In the genomic region with DNA sequence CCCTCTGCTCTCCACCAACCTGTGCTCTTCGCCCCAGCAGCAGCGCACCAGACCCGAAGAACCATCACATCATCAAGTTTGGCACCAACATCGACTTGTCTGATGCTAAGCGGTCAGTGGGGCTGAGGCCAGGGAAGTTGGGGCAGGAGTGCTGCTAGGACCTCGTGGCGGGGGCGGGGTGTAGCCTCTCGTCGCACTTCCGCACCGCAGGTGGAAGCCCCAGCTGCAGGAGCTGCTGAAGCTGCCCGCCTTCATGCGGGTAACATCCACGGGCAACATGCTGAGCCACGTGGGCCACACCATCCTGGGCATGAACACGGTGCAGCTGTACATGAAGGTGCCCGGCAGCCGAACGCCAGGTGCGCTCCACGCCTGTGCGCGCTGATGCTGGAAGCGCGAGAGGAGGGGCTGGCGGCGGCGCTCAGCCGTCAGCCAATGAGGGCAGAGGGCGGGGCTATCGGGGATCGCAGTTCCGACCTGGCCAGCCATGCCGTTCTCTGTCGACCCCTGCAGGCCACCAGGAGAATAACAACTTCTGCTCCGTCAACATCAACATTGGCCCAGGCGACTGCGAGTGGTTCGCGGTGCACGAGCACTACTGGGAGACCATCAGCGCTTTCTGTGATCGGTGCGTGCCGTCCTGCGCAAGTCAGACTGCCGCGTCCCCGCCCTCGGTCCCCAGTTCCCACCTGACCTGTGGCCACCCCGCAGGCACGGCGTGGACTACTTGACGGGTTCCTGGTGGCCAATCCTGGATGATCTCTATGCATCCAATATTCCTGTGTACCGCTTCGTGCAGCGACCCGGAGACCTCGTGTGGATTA, we compare ENCODE assay signal across 8 cellular contexts. TPM values are rescaled to one million over a fixed set of nuclear protein-coding genes. Genes with fewer than 3 reads are reported as not detected.
DNase-seq lines count a peak whose midpoint lies in the region; ATAC-seq and TF ChIP-seq lines count a peak whose summit lies in the region.

No MANE protein-coding gene starts in this region.

- no peaks in the 10 kb centered on the region for H3K27me3 Mint-ChIP-seq in activated T-helper 1 cell treated with anti-CD3 and anti-CD28 coated beads, Interleukin-12 subunit alpha, Interleukin-12 subunit beta, Interleukin-2, Interleukin-4 antibody, amounts not matched to agents 30 ng/mL and 10 ng/mL and 1 ng/mL, durations not matched to agents 14 hours and 24 hours and 36 hours (ENCODE audit: insufficient read depth)
- no peaks in the 10 kb centered on the region for H3K27me3 Mint-ChIP-seq in naive thymus-derived CD8-positive, alpha-beta T cell

- H3K4me1 Mint-ChIP-seq in activated T-helper 1 cell treated with anti-CD3 and anti-CD28 coated beads, Interleukin-12 subunit alpha, Interleukin-12 subunit beta, Interleukin-2, Interleukin-4 antibody, amounts not matched to agents 30 ng/mL and 10 ng/mL and 1 ng/mL, durations not matched to agents 14 hours and 24 hours and 36 hours (ENCODE audit: low read depth) = peaks cover 16% of the 10 kb centered on the region
- H3K4me1 Mint-ChIP-seq in naive thymus-derived CD8-positive, alpha-beta T cell = peaks cover 16 to 25% (median 21%) of the 10 kb centered on the region in 4 donors

- peak overlapping the region; percentile 68 for H3K4me3 ChIP-seq in HUES48 (ENCODE audit: low read depth, low read length)

- H3K9ac ChIP-seq in HUES48 (ENCODE audit: low read depth, low read length) = no peak overlapping the region

- peaks cover 53% of the 10 kb centered on the region for H3K27me3 ChIP-seq in HUES48 (ENCODE audit: control insufficient read depth, insufficient read depth, low read length)

- H3K36me3 ChIP-seq in HUES48 (ENCODE audit: control insufficient read depth, insufficient read depth, low read length) = peaks cover 10% of the 10 kb centered on the region

- no peak overlapping the region for H3K27ac ChIP-seq in HUES48 (ENCODE audit: low read depth, low read length)

- H3K4me1 ChIP-seq in HUES48 (ENCODE audit: control insufficient read depth, insufficient read depth, low read length) = peaks cover 27% of the 10 kb centered on the region; the same call in 1 of the 2 replicates

- no peaks in the 10 kb centered on the region for H3K9me3 ChIP-seq in HUES48 (ENCODE audit: control insufficient read depth, insufficient read depth, low read length)

- ATAC-seq in GM21390 (IDR thresholded peaks at IDR 0.05; ENCODE audit: unreplicated experiment) = peak; percentile 59
- ATAC-seq in naive thymus-derived CD8-positive, alpha-beta T cell = peak; percentile 83 to 88

- H3K9me3 Mint-ChIP-seq in activated T-helper 1 cell treated with anti-CD3 and anti-CD28 coated beads, Interleukin-12 subunit alpha, Interleukin-12 subunit beta, Interleukin-2, Interleukin-4 antibody, amounts not matched to agents 30 ng/mL and 10 ng/mL and 1 ng/mL, durations not matched to agents 14 hours and 24 hours and 36 hours = no peaks in the 10 kb centered on the region
- no peaks in the 10 kb centered on the region for H3K9me3 Mint-ChIP-seq in naive thymus-derived CD8-positive, alpha-beta T cell

- intact Hi-C loops in activated T-helper 1 cell treated with anti-CD3 and anti-CD28 coated beads, Interleukin-12 subunit alpha, Interleukin-12 subunit beta, Interleukin-2, Interleukin-4 antibody, amounts not matched to agents 30 ng/mL and 10 ng/mL and 1 ng/mL, durations not matched to agents 14 hours and 24 hours and 36 hours (cut with micrococcal nuclease) = loop anchor here (1.0 to 10.0 kb wide), 5 partner anchors 8 to 837 kb away; a partner anchor contains a TSS

- POLR2A ChIA-PET in naive thymus-derived CD8-positive, alpha-beta T cell (lab: Charles Lee) = interaction anchor here (0.5 to 5.8 kb wide), 9 partner anchors 10 to 397 kb away, joined by 3 to 96 read pairs (median 5); a partner anchor contains a TSS

- peak overlapping the region; percentile 65 for H3K4me3 Mint-ChIP-seq in activated T-helper 1 cell treated with anti-CD3 and anti-CD28 coated beads, Interleukin-12 subunit alpha, Interleukin-12 subunit beta, Interleukin-2, Interleukin-4 antibody, amounts not matched to agents 30 ng/mL and 10 ng/mL and 1 ng/mL, durations not matched to agents 14 hours and 24 hours and 36 hours
- peak overlapping the region; percentile 47 to 84 (median 70) for H3K4me3 Mint-ChIP-seq in naive thymus-derived CD8-positive, alpha-beta T cell

- DNase-seq in DMS153 treated with DMSO at 0.1 percent for 48 hours (lab: John Stamatoyannopoulos, UW; ENCODE audit: unreplicated experiment) = peak; percentile 27
- peak; percentile 91 for DNase-seq in activated T-helper 1 cell treated with anti-CD3 and anti-CD28 coated beads, Interleukin-12 subunit alpha, Interleukin-12 subunit beta, Interleukin-2, Interleukin-4 antibody, amounts not matched to agents 30 ng/mL and 10 ng/mL and 1 ng/mL, durations not matched to agents 14 hours and 24 hours and 36 hours (ENCODE audit: low spot score)
- DNase-seq in fibroblast of gingiva (ENCODE audit: low read depth) = peak; percentile 75
- peak; percentile 92 to 98 (median 94) for DNase-seq in naive thymus-derived CD8-positive, alpha-beta T cell
- DNase-seq in stimulated activated naive CD4-positive, alpha-beta T cell (lab: John Stamatoyannopoulos, UW) = peak; percentile 88 to 94 (median 93)

- peaks cover 47% of the 10 kb centered on the region for H3K36me3 Mint-ChIP-seq in activated T-helper 1 cell treated with anti-CD3 and anti-CD28 coated beads, Interleukin-12 subunit alpha, Interleukin-12 subunit beta, Interleukin-2, Interleukin-4 antibody, amounts not matched to agents 30 ng/mL and 10 ng/mL and 1 ng/mL, durations not matched to agents 14 hours and 24 hours and 36 hours (ENCODE audit: low read depth)
- H3K36me3 Mint-ChIP-seq in naive thymus-derived CD8-positive, alpha-beta T cell = peaks cover 0 to 33% (median 1%) of the 10 kb centered on the region in 3 donors

- peak overlapping the region; percentile 34 for H3K27ac Mint-ChIP-seq in activated T-helper 1 cell treated with anti-CD3 and anti-CD28 coated beads, Interleukin-12 subunit alpha, Interleukin-12 subunit beta, Interleukin-2, Interleukin-4 antibody, amounts not matched to agents 30 ng/mL and 10 ng/mL and 1 ng/mL, durations not matched to agents 14 hours and 24 hours and 36 hours
- H3K27ac Mint-ChIP-seq in naive thymus-derived CD8-positive, alpha-beta T cell = peak overlapping the region; percentile 25 to 96 (median 88)

TF ChIP-seq in PFSK-1, 5 proteins besides CTCF, POLR2A, EP300 and RAD21:
- peak; percentile 75 for TF ChIP-seq POLR2AphosphoS5 (IDR thresholded peaks at IDR 0.05; ENCODE audit: low read depth, low read length)
- no peak; the same call in 1 of the 2 replicates for TF ChIP-seq SIN3A (IDR thresholded peaks at IDR 0.05; ENCODE audit: borderline replicate concordance, insufficient read depth, low read length)

RNA-seq across cellular contexts. Expression of a gene that starts 3.2 kb away (rescaled TPM):
- 4.8 TPM for polyA plus RNA-seq in PFSK-1 (2012; ENCODE audit: insufficient read length, low read depth)
- 7.4 TPM in 2 replicates for total RNA-seq in activated T-helper 1 cell treated with anti-CD3 and anti-CD28 coated beads, Interleukin-12 subunit alpha, Interleukin-12 subunit beta, Interleukin-2, Interleukin-4 antibody, amounts not matched to agents 30 ng/mL and 10 ng/mL and 1 ng/mL, durations not matched to agents 14 hours and 24 hours and 36 hours
- total RNA-seq in naive thymus-derived CD8-positive, alpha-beta T cell = 1 to 10 TPM; 6.9 to 7.2 TPM
- not detected for polyA plus RNA-seq in naive thymus-derived CD8-positive, alpha-beta T cell

RNA-seq across cellular contexts. Expression of a gene that starts 5.7 kb away (rescaled TPM):
- polyA plus RNA-seq in PFSK-1 (2012; ENCODE audit: insufficient read length, low read depth) = 321 TPM
- total RNA-seq in activated T-helper 1 cell treated with anti-CD3 and anti-CD28 coated beads, Interleukin-12 subunit alpha, Interleukin-12 subunit beta, Interleukin-2, Interleukin-4 antibody, amounts not matched to agents 30 ng/mL and 10 ng/mL and 1 ng/mL, durations not matched to agents 14 hours and 24 hours and 36 hours = 36.4 and 43.5 TPM in 2 replicates
- total RNA-seq in naive thymus-derived CD8-positive, alpha-beta T cell = 10 to 100 TPM; 16.0 to 24.1 TPM
- 100 to 1,000 TPM; 125 to 169 (median 152) TPM for polyA plus RNA-seq in naive thymus-derived CD8-positive, alpha-beta T cell

RNA-seq across cellular contexts. Expression of a gene that starts 6.2 kb away (rescaled TPM):
- 16.4 TPM for polyA plus RNA-seq in PFSK-1 (2012; ENCODE audit: insufficient read length, low read depth)
- total RNA-seq in activated T-helper 1 cell treated with anti-CD3 and anti-CD28 coated beads, Interleukin-12 subunit alpha, Interleukin-12 subunit beta, Interleukin-2, Interleukin-4 antibody, amounts not matched to agents 30 ng/mL and 10 ng/mL and 1 ng/mL, durations not matched to agents 14 hours and 24 hours and 36 hours = 11.8 and 12.7 TPM in 2 replicates
- 1 to 10 TPM; 8.5 to 9.8 TPM for total RNA-seq in naive thymus-derived CD8-positive, alpha-beta T cell
- 1 to 10 TPM; 3.5 to 6.0 (median 5.1) TPM for polyA plus RNA-seq in naive thymus-derived CD8-positive, alpha-beta T cell

RNA-seq across cellular contexts. Expression of a gene that starts 17.6 kb away (rescaled TPM):
- polyA plus RNA-seq in PFSK-1 (2012; ENCODE audit: insufficient read length, low read depth) = 45.6 TPM
- total RNA-seq in activated T-helper 1 cell treated with anti-CD3 and anti-CD28 coated beads, Interleukin-12 subunit alpha, Interleukin-12 subunit beta, Interleukin-2, Interleukin-4 antibody, amounts not matched to agents 30 ng/mL and 10 ng/mL and 1 ng/mL, durations not matched to agents 14 hours and 24 hours and 36 hours = 163 and 177 TPM in 2 replicates
- total RNA-seq in naive thymus-derived CD8-positive, alpha-beta T cell = 100 to 1,000 TPM; 113 TPM
- polyA plus RNA-seq in naive thymus-derived CD8-positive, alpha-beta T cell = 1 to 10 TPM in 2 of 3 donors, under 1 TPM in 1; 0.28 to 1.2 (median 1.0) TPM

RNA-seq across cellular contexts. Expression of a gene that starts 36.9 kb away (rescaled TPM):
- 204 TPM for polyA plus RNA-seq in PFSK-1 (2012; ENCODE audit: insufficient read length, low read depth)
- total RNA-seq in activated T-helper 1 cell treated with anti-CD3 and anti-CD28 coated beads, Interleukin-12 subunit alpha, Interleukin-12 subunit beta, Interleukin-2, Interleukin-4 antibody, amounts not matched to agents 30 ng/mL and 10 ng/mL and 1 ng/mL, durations not matched to agents 14 hours and 24 hours and 36 hours = 125 and 133 TPM in 2 replicates
- 100 to 1,000 TPM; 277 to 281 TPM for total RNA-seq in naive thymus-derived CD8-positive, alpha-beta T cell
- 10 to 100 TPM in 2 of 3 donors, 1 to 10 TPM in 1; 4.3 to 29.2 (median 15.5) TPM for polyA plus RNA-seq in naive thymus-derived CD8-positive, alpha-beta T cell

Comparison
In these comparisons a context has a peak if more than half of its experiments do, and no peak if none do; other contexts are left out.
1. DNase-seq: peak in every context shown above with its lines; median percentile 94 in naive thymus-derived CD8-positive, alpha-beta T cell; 93 in stimulated activated naive CD4-positive, alpha-beta T cell; 91 in activated T-helper 1 cell treated with anti-CD3 and anti-CD28 coated beads, Interleukin-12 subunit alpha, Interleukin-12 subunit beta, Interleukin-2, Interleukin-4 antibody, amounts not matched to agents 30 ng/mL and 10 ng/mL and 1 ng/mL, durations not matched to agents 14 hours and 24 hours and 36 hours; 75 in fibroblast of gingiva; 27 in DMS153 treated with DMSO at 0.1 percent for 48 hours.